In the genomic region with DNA sequence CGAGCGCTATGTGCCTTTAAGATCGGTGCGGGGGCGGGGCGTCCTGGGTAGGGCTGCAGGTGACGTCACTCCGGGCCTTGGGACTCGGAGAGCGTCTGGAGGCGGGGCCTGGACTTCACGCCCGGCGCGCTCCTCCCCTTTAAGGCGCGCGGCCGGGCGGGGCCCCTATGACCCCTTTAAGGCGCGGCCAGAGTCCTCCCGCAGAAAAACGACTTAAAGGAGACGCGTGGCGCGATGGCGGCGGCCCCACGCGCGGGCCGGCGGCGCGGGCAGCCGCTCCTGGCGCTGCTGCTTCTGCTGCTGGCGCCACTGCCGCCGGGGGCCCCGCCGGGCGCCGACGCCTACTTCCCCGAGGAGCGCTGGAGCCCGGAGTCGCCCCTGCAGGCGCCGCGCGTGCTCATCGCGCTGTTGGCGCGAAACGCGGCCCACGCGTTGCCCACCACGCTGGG, we compare ENCODE assay signal across 1 cellular context.
TF ChIP-seq lines count a peak whose summit lies in the region.

Gene COLGALT1 (plus strand): TSS at position 170 of the 449 bp plus-strand sequence. CDS start 65 bp downstream, at position 235.

TF ChIP-seq in HEK293, 187 proteins besides CTCF, POLR2A, EP300 and RAD21 (continued from another document):
- TF ChIP-seq PBX3 (CRISPR knock-in tag; IDR thresholded peaks at IDR 0.05), result peak; percentile 50
- TF ChIP-seq ZSCAN23 (tag by site-specific recombination; IDR thresholded peaks at IDR 0.05), result no peak
- no peak for TF ChIP-seq ZNF404 (tag by site-specific recombination; IDR thresholded peaks at IDR 0.05)
- 0 out of 2 replicates have a peak, but pooled peaks have one; percentile 18 for TF ChIP-seq WT1 (tag by site-specific recombination; IDR thresholded peaks at IDR 0.05)
- no peak for TF ChIP-seq ZNF433 (tag by site-specific recombination; IDR thresholded peaks at IDR 0.05; ENCODE audit: low read depth)
- TF ChIP-seq SP3 (tag by site-specific recombination; IDR thresholded peaks at IDR 0.05), result peak; percentile 90
- no peak for TF ChIP-seq ZFP37 (tag by site-specific recombination; IDR thresholded peaks at IDR 0.05)
- TF ChIP-seq, protein P1, sequence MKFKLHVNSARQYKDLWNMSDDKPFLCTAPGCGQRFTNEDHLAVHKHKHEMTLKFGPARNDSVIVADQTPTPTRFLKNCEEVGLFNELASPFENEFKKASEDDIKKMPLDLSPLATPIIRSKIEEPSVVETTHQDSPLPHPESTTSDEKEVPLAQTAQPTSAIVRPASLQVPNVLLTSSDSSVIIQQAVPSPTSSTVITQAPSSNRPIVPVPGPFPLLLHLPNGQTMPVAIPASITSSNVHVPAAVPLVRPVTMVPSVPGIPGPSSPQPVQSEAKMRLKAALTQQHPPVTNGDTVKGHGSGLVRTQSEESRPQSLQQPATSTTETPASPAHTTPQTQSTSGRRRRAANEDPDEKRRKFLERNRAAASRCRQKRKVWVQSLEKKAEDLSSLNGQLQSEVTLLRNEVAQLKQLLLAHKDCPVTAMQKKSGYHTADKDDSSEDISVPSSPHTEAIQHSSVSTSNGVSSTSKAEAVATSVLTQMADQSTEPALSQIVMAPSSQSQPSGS (tag by site-specific recombination; IDR thresholded peaks at IDR 0.05; ENCODE audit: low read depth), result peak; percentile 99
- no peak for TF ChIP-seq ZNF792 (tag by site-specific recombination; IDR thresholded peaks at IDR 0.05)
- peak; percentile 40; the same call in 1 of the 2 replicates for TF ChIP-seq EGR2 (tag by site-specific recombination; IDR thresholded peaks at IDR 0.05; ENCODE audit: low read depth)
- peak; percentile 83 for TF ChIP-seq ZBTB21 (tag by site-specific recombination; IDR thresholded peaks at IDR 0.05)
- TF ChIP-seq KLF17 (tag by site-specific recombination; IDR thresholded peaks at IDR 0.05), result 0 out of 2 replicates have a peak, but pooled peaks have one; percentile 39
- TF ChIP-seq ZNF501 (tag by site-specific recombination; IDR thresholded peaks at IDR 0.05), result no peak
- no peak for TF ChIP-seq ZNF510 (tag by site-specific recombination; IDR thresholded peaks at IDR 0.05; ENCODE audit: insufficient replicate concordance)
- peak; percentile 92 for TF ChIP-seq ZBTB8A (tag by site-specific recombination; IDR thresholded peaks at IDR 0.05)
- TF ChIP-seq ZNF561 (tag by site-specific recombination; IDR thresholded peaks at IDR 0.05; ENCODE audit: borderline replicate concordance), result no peak
- 0 out of 2 replicates have a peak, but pooled peaks have one; percentile 89 for TF ChIP-seq ZFHX2 (tag by site-specific recombination; conservative IDR thresholded peaks at IDR 0.05)
- peak; percentile 44; the same call in 1 of the 2 replicates for TF ChIP-seq ZNF596 (tag by site-specific recombination; IDR thresholded peaks at IDR 0.05)
- no peak for TF ChIP-seq ZNF423 (tag by site-specific recombination; IDR thresholded peaks at IDR 0.05)
- TF ChIP-seq ZFP69B (tag by site-specific recombination; IDR thresholded peaks at IDR 0.05), result peak; percentile 43; the same call in 1 of the 2 replicates
- no peak for TF ChIP-seq GLIS1 (tag by site-specific recombination; IDR thresholded peaks at IDR 0.05)
- no peak for TF ChIP-seq SP7 (tag by site-specific recombination; IDR thresholded peaks at IDR 0.05)
